21 cellular contexts compared by ENCODE assay signal in the genomic region with DNA sequence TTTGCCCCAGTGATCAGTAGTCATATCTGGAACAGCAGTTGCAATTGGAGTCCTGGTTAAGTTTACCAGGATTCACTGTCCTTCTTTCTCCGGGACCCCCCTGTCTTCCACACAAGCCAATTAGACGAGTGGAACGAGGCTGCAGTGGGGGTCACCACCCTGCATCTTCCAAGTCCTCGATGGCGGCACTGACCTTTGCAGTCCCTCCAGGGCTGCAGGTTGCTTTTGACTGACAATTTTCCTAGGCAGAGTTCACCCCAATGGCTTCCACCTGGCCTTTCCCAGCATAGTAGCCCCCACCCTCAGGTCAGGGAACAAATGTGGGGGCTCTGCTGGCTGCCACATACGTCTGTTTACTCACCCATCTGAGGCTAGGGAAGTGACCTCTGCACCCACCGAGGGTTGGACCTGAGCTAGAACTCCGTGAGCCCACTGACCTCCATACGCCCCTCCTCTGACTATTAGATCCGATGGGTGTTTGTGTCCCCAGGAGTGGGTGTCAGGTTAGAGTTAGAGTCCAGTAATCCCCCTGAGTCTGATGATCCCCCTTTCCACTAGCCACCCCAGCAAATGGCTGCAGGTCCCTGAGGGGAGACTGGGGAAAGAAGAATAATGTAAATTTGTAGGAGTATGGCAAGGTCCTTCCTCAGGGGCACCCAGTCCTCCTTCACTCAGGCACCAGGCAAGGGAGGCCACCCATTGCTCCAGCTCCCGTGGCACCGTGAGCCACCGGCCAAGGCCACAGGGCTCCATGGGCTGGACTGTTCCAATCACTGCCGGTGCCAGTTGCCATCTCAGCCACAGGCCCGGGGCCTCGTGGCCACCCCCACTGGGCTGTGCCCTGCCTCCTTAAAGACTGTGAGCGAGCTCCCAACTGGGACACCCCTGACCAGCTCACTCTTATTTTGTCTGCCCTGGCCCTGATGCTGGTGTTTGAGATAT. TPM values are rescaled to one million over a fixed set of nuclear protein-coding genes. Genes with fewer than 3 reads are reported as not detected.
DNase-seq lines count a peak whose midpoint lies in the region; ATAC-seq and TF ChIP-seq lines count a peak whose summit lies in the region.
"Had no signal": no experiment of that assay in that cellular context is flagged by ENCODE, and none has a peak within 500 bp of the region (broad histone marks: within the 10 kb centered on the region; RNA-seq: fewer than 3 reads in every experiment).

No MANE protein-coding gene starts in this region.

- POLR2A ChIA-PET in naive thymus-derived CD8-positive, alpha-beta T cell (lab: Charles Lee): interaction anchor here (2.1 to 4.3 kb wide), 2 partner anchors 8 to 11 kb away, joined by 4 to 25 read pairs; partner anchors contain the start of genes C11orf21 and TSPAN32

- H3K4me1 ChIP-seq in tibial artery: no peaks in the 10 kb centered on the region
- peaks cover 0 to 17% (median 3%) of the 10 kb centered on the region in 4 donors for H3K4me1 ChIP-seq in stomach
- H3K4me1 ChIP-seq: prostate gland had no signal

- H3K36me3 Mint-ChIP-seq in activated naive CD4-positive, alpha-beta T cell treated with anti-CD3 and anti-CD28 coated beads, Interleukin-2, amount 10 ng/mL, durations not matched to agents 7 days and 5 days: peaks cover 21% of the 10 kb centered on the region
- peaks cover 0 to 9% (median 0%) of the 10 kb centered on the region in 3 donors for H3K36me3 Mint-ChIP-seq in naive thymus-derived CD8-positive, alpha-beta T cell
- no peaks in the 10 kb centered on the region for H3K36me3 Mint-ChIP-seq in activated T-helper 2 cell treated with anti-CD3 and anti-CD28 coated beads, Interferon-gamma antibody, Interleukin-2, Interleukin-4, amounts not matched to agents 10 μg/mL and 5 μg/mL and 100 μg/mL, durations not matched to agents 14 hours and 24 hours and 36 hours (ENCODE audit: low read depth)

- ATAC-seq in naive thymus-derived CD8-positive, alpha-beta T cell: no peak
- ATAC-seq: esophagus mucosa, lower lobe of right lung had no signal

- H3K27ac ChIP-seq in tibial artery (no peak overlapping the region), stomach (no peak overlapping the region)
- H3K27ac ChIP-seq: lower lobe of right lung, prostate gland had no signal

- no peak overlapping the region for H3K4me3 ChIP-seq in tibial artery
- no peak overlapping the region for H3K4me3 ChIP-seq in stomach
- H3K4me3 ChIP-seq: lower lobe of right lung, prostate gland had no signal

- H3K4me3 Mint-ChIP-seq in activated naive CD4-positive, alpha-beta T cell treated with anti-CD3 and anti-CD28 coated beads, Interleukin-2, amount 10 ng/mL, durations not matched to agents 7 days and 5 days: no peak overlapping the region
- peak overlapping the region in 1 of 10 donors; percentile 31 for H3K4me3 Mint-ChIP-seq in naive thymus-derived CD8-positive, alpha-beta T cell
- H3K4me3 Mint-ChIP-seq in activated T-helper 2 cell treated with anti-CD3 and anti-CD28 coated beads, Interferon-gamma antibody, Interleukin-2, Interleukin-4, amounts not matched to agents 10 μg/mL and 5 μg/mL and 100 μg/mL, durations not matched to agents 14 hours and 24 hours and 36 hours (ENCODE audit: low read depth): no peak overlapping the region
- H3K4me3 Mint-ChIP-seq: CD4-positive, alpha-beta memory T cell; T-helper 2 cell treated with Interferon-gamma antibody and Interleukin-4, amounts not matched to agents 5 μg/mL and 100 μg/mL, for 36 hours had no signal

- peak overlapping the region; percentile 33 for H3K27ac Mint-ChIP-seq in activated naive CD4-positive, alpha-beta T cell treated with anti-CD3 and anti-CD28 coated beads, Interleukin-2, amount 10 ng/mL, durations not matched to agents 7 days and 5 days
- peak overlapping the region; percentile 8 to 82 (median 72) for H3K27ac Mint-ChIP-seq in naive thymus-derived CD8-positive, alpha-beta T cell
- no peak overlapping the region for H3K27ac Mint-ChIP-seq in activated T-helper 2 cell treated with anti-CD3 and anti-CD28 coated beads, Interferon-gamma antibody, Interleukin-2, Interleukin-4, amounts not matched to agents 10 μg/mL and 5 μg/mL and 100 μg/mL, durations not matched to agents 14 hours and 24 hours and 36 hours
- H3K27ac Mint-ChIP-seq: T-helper 2 cell treated with Interferon-gamma antibody and Interleukin-4, amounts not matched to agents 5 μg/mL and 100 μg/mL, for 36 hours had no signal

- peak; percentile 11 for DNase-seq in activated naive CD4-positive, alpha-beta T cell treated with anti-CD3 and anti-CD28 coated beads, Interleukin-2, amount 10 ng/mL, durations not matched to agents 7 days and 5 days
- no peak for DNase-seq in activated naive CD4-positive, alpha-beta T cell treated with Interleukin-2 at 50 U/mL for 16 hours
- peak; percentile 44 for DNase-seq in activated CD8-positive, alpha-beta memory T cell treated with anti-CD3 and anti-CD28 coated beads, Interleukin-2, amount 50 U/mL, for 48 hours
- DNase-seq in naive thymus-derived CD8-positive, alpha-beta T cell: peak in 2 of 10 donors; percentile 13 to 27
- DNase-seq in tibial artery: peak; percentile 5 to 32
- DNase-seq in activated T-helper 2 cell treated with anti-CD3 and anti-CD28 coated beads, Interferon-gamma antibody, Interleukin-2, Interleukin-4, amounts not matched to agents 10 μg/mL and 5 μg/mL and 100 μg/mL, durations not matched to agents 14 hours and 24 hours and 36 hours (ENCODE audit: low spot score): no peak
- no peak for DNase-seq in stomach
- no peak for DNase-seq in Kasumi-1 (lab: John Stamatoyannopoulos, UW)
- DNase-seq: activated T-cell treated with anti-CD3 and anti-CD28 coated beads for 4 hours; CD4-positive, alpha-beta memory T cell; DMS53; lower lobe of right lung; NCI-H1105; NCI-H2227 treated with DMSO at 0.1 percent for 48 hours; stimulated activated CD4-positive, alpha-beta T cell treated with anti-CD3 and anti-CD28 coated beads, Interleukin-12 subunit alpha, Interleukin-12 subunit beta, amount 100 ng/mL, for 4 hours had no signal

- H3K36me3 ChIP-seq in tibial artery: no peaks in the 10 kb centered on the region
- H3K36me3 ChIP-seq in stomach: no peaks in the 10 kb centered on the region
- H3K36me3 ChIP-seq: lower lobe of right lung, prostate gland had no signal

- peaks cover 24% of the 10 kb centered on the region for H3K27me3 Mint-ChIP-seq in activated naive CD4-positive, alpha-beta T cell treated with anti-CD3 and anti-CD28 coated beads, Interleukin-2, amount 10 ng/mL, durations not matched to agents 7 days and 5 days
- H3K27me3 Mint-ChIP-seq in naive thymus-derived CD8-positive, alpha-beta T cell: no peaks in the 10 kb centered on the region
- H3K27me3 Mint-ChIP-seq in activated T-helper 2 cell treated with anti-CD3 and anti-CD28 coated beads, Interferon-gamma antibody, Interleukin-2, Interleukin-4, amounts not matched to agents 10 μg/mL and 5 μg/mL and 100 μg/mL, durations not matched to agents 14 hours and 24 hours and 36 hours (ENCODE audit: low read depth): peaks cover 3% of the 10 kb centered on the region

- no peaks in the 10 kb centered on the region for H3K9me3 ChIP-seq in tibial artery
- no peaks in the 10 kb centered on the region for H3K9me3 ChIP-seq in stomach
- H3K9me3 ChIP-seq: lower lobe of right lung, prostate gland had no signal

- H3K27me3 ChIP-seq in tibial artery (peaks cover 0 to 19% of the 10 kb centered on the region in 2 donors), stomach (no peaks in the 10 kb centered on the region)

- TF ChIP-seq EP300 in stomach (IDR thresholded peaks at IDR 0.05): no peak

- intact Hi-C loops in tibial artery (cut with DNase I; ENCODE audit: low total_unique reads): no loop called here
- intact Hi-C loops in activated T-helper 2 cell treated with anti-CD3 and anti-CD28 coated beads, Interferon-gamma antibody, Interleukin-2, Interleukin-4, amounts not matched to agents 10 μg/mL and 5 μg/mL and 100 μg/mL, durations not matched to agents 14 hours and 24 hours and 36 hours (cut with micrococcal nuclease): no loop called here
- intact Hi-C loops in stomach (cut with DNase I; ENCODE audit: low total_unique reads): loop anchor here (5.0 kb wide), 1 partner anchor 99 kb away; no protein-coding TSS in a partner anchor

- CTCF ChIA-PET in activated naive CD4-positive, alpha-beta T cell treated with anti-CD3 and anti-CD28 coated beads, Interleukin-2, amount 10 ng/mL, durations not matched to agents 7 days and 5 days (lab: Charles Lee): interaction anchor here (0.8 to 1.4 kb wide), 2 partner anchors 102 to 123 kb away, joined by 3 to 4 read pairs; no protein-coding TSS in a partner anchor

- no peak for TF ChIP-seq CTCF in tibial artery (IDR thresholded peaks at IDR 0.05)
- no peak for TF ChIP-seq CTCF in stomach (IDR thresholded peaks at IDR 0.05)

- H3K4me1 Mint-ChIP-seq in activated naive CD4-positive, alpha-beta T cell treated with anti-CD3 and anti-CD28 coated beads, Interleukin-2, amount 10 ng/mL, durations not matched to agents 7 days and 5 days: peaks cover 17% of the 10 kb centered on the region
- H3K4me1 Mint-ChIP-seq in naive thymus-derived CD8-positive, alpha-beta T cell: peaks cover 28 to 65% (median 58%) of the 10 kb centered on the region in 4 donors
- H3K4me1 Mint-ChIP-seq in activated T-helper 2 cell treated with anti-CD3 and anti-CD28 coated beads, Interferon-gamma antibody, Interleukin-2, Interleukin-4, amounts not matched to agents 10 μg/mL and 5 μg/mL and 100 μg/mL, durations not matched to agents 14 hours and 24 hours and 36 hours (ENCODE audit: low read depth): peaks cover 11% of the 10 kb centered on the region

- no peaks in the 10 kb centered on the region for H3K9me3 Mint-ChIP-seq in activated naive CD4-positive, alpha-beta T cell treated with anti-CD3 and anti-CD28 coated beads, Interleukin-2, amount 10 ng/mL, durations not matched to agents 7 days and 5 days
- no peaks in the 10 kb centered on the region for H3K9me3 Mint-ChIP-seq in naive thymus-derived CD8-positive, alpha-beta T cell
- no peaks in the 10 kb centered on the region for H3K9me3 Mint-ChIP-seq in activated T-helper 2 cell treated with anti-CD3 and anti-CD28 coated beads, Interferon-gamma antibody, Interleukin-2, Interleukin-4, amounts not matched to agents 10 μg/mL and 5 μg/mL and 100 μg/mL, durations not matched to agents 14 hours and 24 hours and 36 hours
- H3K9me3 Mint-ChIP-seq: CD4-positive, alpha-beta memory T cell; T-helper 2 cell treated with Interferon-gamma antibody and Interleukin-4, amounts not matched to agents 5 μg/mL and 100 μg/mL, for 36 hours had no signal

- no peak for TF ChIP-seq POLR2A in stomach (IDR thresholded peaks at IDR 0.05)

- 84 to 89% (median 86%) methylated on average over 17 of the region's 17 CpGs for WGBS in stomach, 5 donors

RNA-seq across cellular contexts. Expression of gene C11orf21, which starts 5.5 kb away (rescaled TPM):
- 100 to 1,000 TPM; 113 to 115 TPM for total RNA-seq in naive thymus-derived CD8-positive, alpha-beta T cell
- polyA plus RNA-seq in naive thymus-derived CD8-positive, alpha-beta T cell: 10 to 100 TPM; 13.6 to 20.2 (median 20.2) TPM
- total RNA-seq in activated T-helper 2 cell treated with anti-CD3 and anti-CD28 coated beads, Interferon-gamma antibody, Interleukin-2, Interleukin-4, amounts not matched to agents 10 μg/mL and 5 μg/mL and 100 μg/mL, durations not matched to agents 14 hours and 24 hours and 36 hours: 3.1 and 3.4 TPM in 2 replicates
- total RNA-seq in stomach: 1 to 10 TPM in 1 of 5 donors, under 1 TPM in 2, not detected in 2; 0.72 to 1.3 (median 0.92) TPM
- polyA plus RNA-seq in stomach: 1 to 10 TPM in 1 of 3 donors, under 1 TPM in 2; 0.61 to 1.8 (median 0.63) TPM
- total RNA-seq: bronchial epithelial cell, myocyte, SK-MEL-5 had no signal

RNA-seq across cellular contexts. Expression of gene TSPAN32, which starts 5.6 kb away (rescaled TPM):
- 100 to 1,000 TPM; 158 to 171 TPM for total RNA-seq in naive thymus-derived CD8-positive, alpha-beta T cell
- 100 to 1,000 TPM in 1 of 3 donors, 10 to 100 TPM in 2; 58.5 to 124 (median 96.6) TPM for polyA plus RNA-seq in naive thymus-derived CD8-positive, alpha-beta T cell
- 4.6 and 4.8 TPM in 2 replicates for total RNA-seq in activated T-helper 2 cell treated with anti-CD3 and anti-CD28 coated beads, Interferon-gamma antibody, Interleukin-2, Interleukin-4, amounts not matched to agents 10 μg/mL and 5 μg/mL and 100 μg/mL, durations not matched to agents 14 hours and 24 hours and 36 hours
- total RNA-seq in stomach: 1 to 10 TPM in 1 of 5 donors, not detected in 4; 1.5 TPM
- polyA plus RNA-seq in stomach: 1 to 10 TPM; 1.1 to 9.0 (median 3.1) TPM
- total RNA-seq: bronchial epithelial cell, esophagus mucosa, myocyte, prostate gland, SK-MEL-5 had no signal

RNA-seq across cellular contexts. Expression of gene ASCL2, which starts 25.9 kb away (rescaled TPM):
- under 1 TPM in 1 of 2 experiments, not detected in 1; 0.19 TPM for total RNA-seq in naive thymus-derived CD8-positive, alpha-beta T cell
- 1 to 10 TPM in 1 of 3 donors, under 1 TPM in 1, not detected in 1; 0.23 to 2.8 TPM for polyA plus RNA-seq in naive thymus-derived CD8-positive, alpha-beta T cell
- 0.23 and 0.25 TPM in 2 replicates for total RNA-seq in activated T-helper 2 cell treated with anti-CD3 and anti-CD28 coated beads, Interferon-gamma antibody, Interleukin-2, Interleukin-4, amounts not matched to agents 10 μg/mL and 5 μg/mL and 100 μg/mL, durations not matched to agents 14 hours and 24 hours and 36 hours
- 1 to 10 TPM in 1 of 5 donors, not detected in 4; 2.6 TPM for total RNA-seq in stomach
- polyA plus RNA-seq in stomach: 1 to 10 TPM in 2 of 3 donors, under 1 TPM in 1; 0.81 to 6.3 (median 1.8) TPM
- total RNA-seq: myocyte, SK-MEL-5 had no signal

Comparison
In these comparisons a context has a peak if more than half of its experiments do, and no peak if none do; other contexts are left out.
1. DNase-seq: peak in activated naive CD4-positive, alpha-beta T cell treated with anti-CD3 and anti-CD28 coated beads, Interleukin-2, amount 10 ng/mL, durations not matched to agents 7 days and 5 days (single experiment), activated CD8-positive, alpha-beta memory T cell treated with anti-CD3 and anti-CD28 coated beads, Interleukin-2, amount 50 U/mL, for 48 hours (single experiment) and tibial artery (2 of 2); none in activated naive CD4-positive, alpha-beta T cell treated with Interleukin-2 at 50 U/mL for 16 hours (single experiment), activated T-helper 2 cell treated with anti-CD3 and anti-CD28 coated beads, Interferon-gamma antibody, Interleukin-2, Interleukin-4, amounts not matched to agents 10 μg/mL and 5 μg/mL and 100 μg/mL, durations not matched to agents 14 hours and 24 hours and 36 hours (single experiment), stomach (single experiment) and Kasumi-1 (0 of 2).
2. RNA of gene C11orf21, which starts 5.5 kb away (total RNA-seq): 113 to 115 TPM in naive thymus-derived CD8-positive, alpha-beta T cell; 3.1 to 3.4 TPM in activated T-helper 2 cell treated with anti-CD3 and anti-CD28 coated beads, Interferon-gamma antibody, Interleukin-2, Interleukin-4, amounts not matched to agents 10 μg/mL and 5 μg/mL and 100 μg/mL, durations not matched to agents 14 hours and 24 hours and 36 hours and 0.72 to 1.3 TPM in stomach; every median in the first group is over 10 times any median in the second.
3. RNA of gene TSPAN32, which starts 5.6 kb away (total RNA-seq): 158 to 171 TPM in naive thymus-derived CD8-positive, alpha-beta T cell; 4.6 to 4.8 TPM in activated T-helper 2 cell treated with anti-CD3 and anti-CD28 coated beads, Interferon-gamma antibody, Interleukin-2, Interleukin-4, amounts not matched to agents 10 μg/mL and 5 μg/mL and 100 μg/mL, durations not matched to agents 14 hours and 24 hours and 36 hours and 1.5 TPM in stomach; every median in the first group is over 10 times any median in the second.